11 cellular contexts compared by ENCODE assay signal in genomic region chr19:17418710-17419109, GRCh38. TPM values are rescaled to one million over a fixed set of nuclear protein-coding genes. Genes with fewer than 3 reads are reported as not detected.
DNase-seq lines count a peak whose midpoint lies in the region; ATAC-seq, FAIRE-seq and TF ChIP-seq lines count a peak whose summit lies in the region.
"Had no signal": no experiment of that assay in that cellular context is flagged by ENCODE, and none has a peak within 500 bp of the region (broad histone marks: within the 10 kb centered on the region; RNA-seq: fewer than 3 reads in every experiment).

No MANE protein-coding gene starts in this region.

- H3K4me3 ChIP-seq in naive thymus-derived CD4-positive, alpha-beta T cell (ENCODE audit: low read length) = no peak overlapping the region

- H3K27me3 ChIP-seq in CD4-positive, alpha-beta T cell (ENCODE audit: control insufficient read depth, insufficient read depth, low read length) = no peaks in the 10 kb centered on the region
- H3K27me3 ChIP-seq in naive thymus-derived CD4-positive, alpha-beta T cell (ENCODE audit: control insufficient read depth in 2 of 2, insufficient read depth in 2 of 2, low read length in 2 of 2) = no peaks in the 10 kb centered on the region
- H3K27me3 ChIP-seq: Peyer's patch had no signal

- intact Hi-C loops in CD4-positive, alpha-beta T cell (cut with DNase I, micrococcal nuclease) = loop anchor here in 1 of 2 experiments (1.0 kb wide), 1 partner anchor 81 kb away; the partner anchor contains the start of gene GTPBP3
- intact Hi-C loops in naive thymus-derived CD4-positive, alpha-beta T cell (cut with micrococcal nuclease) = loop anchor here (1.0 to 2.0 kb wide), 13 partner anchors 13 to 590 kb away; partner anchors contain the start of genes DDA1 (in 2 of the 2), GTPBP3 (in 2 of the 2), ARRDC2 (in 1 of the 2) and BABAM1 (in 1 of the 2)

- no peak for FAIRE-seq in frontal cortex (lab: Jason Lieb, UNC)

- TF ChIP-seq CTCF in CD4-positive, alpha-beta T cell (IDR thresholded peaks at IDR 0.05) = no peak

- H3K36me3 Mint-ChIP-seq in CD4-positive, alpha-beta T cell (ENCODE audit: low read depth) = peaks cover 23% of the 10 kb centered on the region
- H3K36me3 Mint-ChIP-seq in IgD-negative memory B cell = peaks cover 1% of the 10 kb centered on the region
- peaks cover 10% of the 10 kb centered on the region for H3K36me3 Mint-ChIP-seq in activated naive CD8-positive, alpha-beta T cell treated with anti-CD3 and anti-CD28 coated beads, Interleukin-2, amount 10 ng/mL, durations not matched to agents 7 days and 5 days
- H3K36me3 Mint-ChIP-seq in naive thymus-derived CD4-positive, alpha-beta T cell = peaks cover 0 to 17% (median 4%) of the 10 kb centered on the region in 5 donors

- H3K9me3 ChIP-seq in CD4-positive, alpha-beta T cell (ENCODE audit: control insufficient read depth, low read length) = no peaks in the 10 kb centered on the region
- H3K9me3 ChIP-seq in naive thymus-derived CD4-positive, alpha-beta T cell (ENCODE audit: control insufficient read depth in 2 of 3, low read length in 3 of 3) = no peaks in the 10 kb centered on the region
- H3K9me3 ChIP-seq: Peyer's patch, prostate gland had no signal

- no peaks in the 10 kb centered on the region for H3K9me3 Mint-ChIP-seq in CD4-positive, alpha-beta T cell
- H3K9me3 Mint-ChIP-seq in IgD-negative memory B cell = no peaks in the 10 kb centered on the region
- no peaks in the 10 kb centered on the region for H3K9me3 Mint-ChIP-seq in activated naive CD8-positive, alpha-beta T cell treated with anti-CD3 and anti-CD28 coated beads, Interleukin-2, amount 10 ng/mL, durations not matched to agents 7 days and 5 days
- no peaks in the 10 kb centered on the region for H3K9me3 Mint-ChIP-seq in naive thymus-derived CD4-positive, alpha-beta T cell

- peaks cover 12 to 15% of the 10 kb centered on the region in 2 donors for H3K4me1 ChIP-seq in naive thymus-derived CD4-positive, alpha-beta T cell (ENCODE audit: control insufficient read depth in 2 of 2, insufficient read depth in 2 of 2, low read length in 2 of 2)

- H3K4me1 Mint-ChIP-seq in CD4-positive, alpha-beta T cell (ENCODE audit: low read depth) = peaks cover 19% of the 10 kb centered on the region
- peaks cover 6 to 13% (median 8%) of the 10 kb centered on the region in 3 donors for H3K4me1 Mint-ChIP-seq in IgD-negative memory B cell
- H3K4me1 Mint-ChIP-seq in activated naive CD8-positive, alpha-beta T cell treated with anti-CD3 and anti-CD28 coated beads, Interleukin-2, amount 10 ng/mL, durations not matched to agents 7 days and 5 days = peaks cover 12% of the 10 kb centered on the region
- H3K4me1 Mint-ChIP-seq in naive thymus-derived CD4-positive, alpha-beta T cell = peaks cover 0 to 25% (median 18%) of the 10 kb centered on the region in 7 donors

- no peak for ATAC-seq in CD4-positive, alpha-beta T cell (ENCODE audit: poor library complexity)
- ATAC-seq in activated naive CD8-positive, alpha-beta T cell treated with anti-CD3 and anti-CD28 coated beads, Interleukin-2, amount 10 ng/mL, durations not matched to agents 7 days and 5 days (ENCODE audit: low read depth) = no peak
- ATAC-seq in naive thymus-derived CD4-positive, alpha-beta T cell = no peak
- ATAC-seq in GM21526 (IDR thresholded peaks at IDR 0.05; ENCODE audit: low FRiP score, unreplicated experiment) (no peak), HG02981 (IDR thresholded peaks at IDR 0.05; ENCODE audit: unreplicated experiment) (no peak)

- no peak overlapping the region for H3K27ac ChIP-seq in CD4-positive, alpha-beta T cell (ENCODE audit: low read depth, low read length)
- H3K27ac ChIP-seq in naive thymus-derived CD4-positive, alpha-beta T cell (ENCODE audit: low read depth, low read length) = no peak overlapping the region

- peaks cover 0 to 24% (median 0%) of the 10 kb centered on the region in 3 experiments for H3K36me3 ChIP-seq in naive thymus-derived CD4-positive, alpha-beta T cell (ENCODE audit: control insufficient read depth in 2 of 3, insufficient read depth in 3 of 3, low read length in 3 of 3)
- H3K36me3 ChIP-seq: prostate gland had no signal

- no peaks in the 10 kb centered on the region for H3K27me3 Mint-ChIP-seq in CD4-positive, alpha-beta T cell
- peaks cover 1% of the 10 kb centered on the region for H3K27me3 Mint-ChIP-seq in IgD-negative memory B cell
- H3K27me3 Mint-ChIP-seq in activated naive CD8-positive, alpha-beta T cell treated with anti-CD3 and anti-CD28 coated beads, Interleukin-2, amount 10 ng/mL, durations not matched to agents 7 days and 5 days = no peaks in the 10 kb centered on the region
- no peaks in the 10 kb centered on the region for H3K27me3 Mint-ChIP-seq in naive thymus-derived CD4-positive, alpha-beta T cell

- DNase-seq in CD4-positive, alpha-beta T cell = no peak
- DNase-seq in activated naive CD8-positive, alpha-beta T cell treated with anti-CD3 and anti-CD28 coated beads, Interleukin-2, amount 10 ng/mL, durations not matched to agents 7 days and 5 days = no peak
- DNase-seq in naive thymus-derived CD4-positive, alpha-beta T cell = no peak
- no peak for DNase-seq in frontal cortex (ENCODE audit: low spot score in 2 of 2)
- DNase-seq in DMS 273 (lab: John Stamatoyannopoulos, UW; ENCODE audit: unreplicated experiment) = no peak
- DNase-seq: foreskin fibroblast, Peyer's patch had no signal

- POLR2A ChIA-PET in CD4-positive, alpha-beta T cell (lab: Charles Lee) = interaction anchor here (0.7 to 1.9 kb wide), 7 partner anchors 13 to 301 kb away, joined by 3 to 26 read pairs (median 5); partner anchors contain the start of genes BST2, GTPBP3 and MAP1S
- POLR2A ChIA-PET in activated naive CD8-positive, alpha-beta T cell treated with anti-CD3 and anti-CD28 coated beads, Interleukin-2, amount 10 ng/mL, durations not matched to agents 7 days and 5 days (lab: Charles Lee) = interaction anchor here (0.6 to 5.7 kb wide), 7 partner anchors 14 to 1954 kb away, joined by 3 to 64 read pairs (median 5); partner anchors contain the start of genes BST2, DDA1 and OCEL1
- POLR2A ChIA-PET in naive thymus-derived CD4-positive, alpha-beta T cell (lab: Charles Lee) = interaction anchor here (0.6 to 3.4 kb wide), 6 partner anchors 12 to 204 kb away, joined by 3 to 33 read pairs (median 4); partner anchors contain the start of genes BABAM1, BST2 and USE1

- CTCF ChIA-PET in CD4-positive, alpha-beta T cell (lab: Charles Lee) = interaction anchor here (1.4 to 2.8 kb wide), 3 partner anchors 27 to 48 kb away, joined by 3 to 8 read pairs (median 8); no protein-coding TSS in a partner anchor
- CTCF ChIA-PET in naive thymus-derived CD4-positive, alpha-beta T cell (lab: Charles Lee) = interaction anchor here (0.8 to 1.5 kb wide), 3 partner anchors 27 to 83 kb away, joined by 3 to 5 read pairs (median 4); no protein-coding TSS in a partner anchor

- H3K4me3 Mint-ChIP-seq in CD4-positive, alpha-beta T cell = peak overlapping the region; percentile 94
- peak overlapping the region; percentile 90 to 98 (median 96) for H3K4me3 Mint-ChIP-seq in IgD-negative memory B cell
- H3K4me3 Mint-ChIP-seq in activated naive CD8-positive, alpha-beta T cell treated with anti-CD3 and anti-CD28 coated beads, Interleukin-2, amount 10 ng/mL, durations not matched to agents 7 days and 5 days = peak overlapping the region; percentile 96
- H3K4me3 Mint-ChIP-seq in naive thymus-derived CD4-positive, alpha-beta T cell = peak overlapping the region; percentile 87 to 95 (median 91)

- H3K27ac Mint-ChIP-seq in CD4-positive, alpha-beta T cell = peak overlapping the region; percentile 80
- H3K27ac Mint-ChIP-seq in IgD-negative memory B cell = no peak overlapping the region
- peak overlapping the region; percentile 93 for H3K27ac Mint-ChIP-seq in activated naive CD8-positive, alpha-beta T cell treated with anti-CD3 and anti-CD28 coated beads, Interleukin-2, amount 10 ng/mL, durations not matched to agents 7 days and 5 days
- peak overlapping the region in 4 of 9 donors; percentile 58 to 89 (median 80) for H3K27ac Mint-ChIP-seq in naive thymus-derived CD4-positive, alpha-beta T cell

RNA-seq across cellular contexts. Expression of gene MVB12A, which starts 1.1 kb away (rescaled TPM):
- total RNA-seq in CD4-positive, alpha-beta T cell = 10 to 100 TPM in 1 of 2 experiments, 1 to 10 TPM in 1; 9.8 to 10.7 TPM
- 22.2 TPM for polyA plus RNA-seq in IgD-negative memory B cell
- total RNA-seq in activated naive CD8-positive, alpha-beta T cell treated with anti-CD3 and anti-CD28 coated beads, Interleukin-2, amount 10 ng/mL, durations not matched to agents 7 days and 5 days = 10 to 100 TPM; 34.1 to 40.3 TPM
- total RNA-seq in naive thymus-derived CD4-positive, alpha-beta T cell = 10 to 100 TPM; 19.5 to 45.1 (median 33.3) TPM
- polyA plus RNA-seq in naive thymus-derived CD4-positive, alpha-beta T cell = 10 to 100 TPM; 26.8 to 31.3 TPM
- 17.5 TPM for total RNA-seq in frontal cortex

RNA-seq across cellular contexts. Expression of gene BST2, which starts 13.3 kb away (rescaled TPM):
- total RNA-seq in CD4-positive, alpha-beta T cell = 10 to 100 TPM; 16.1 to 16.8 TPM
- polyA plus RNA-seq in IgD-negative memory B cell = 162 TPM
- 100 to 1,000 TPM; 197 to 201 TPM for total RNA-seq in activated naive CD8-positive, alpha-beta T cell treated with anti-CD3 and anti-CD28 coated beads, Interleukin-2, amount 10 ng/mL, durations not matched to agents 7 days and 5 days
- total RNA-seq in naive thymus-derived CD4-positive, alpha-beta T cell = 100 to 1,000 TPM in 1 of 5 experiments, 10 to 100 TPM in 4; 29.9 to 221 (median 57.1) TPM
- 100 to 1,000 TPM; 105 to 115 TPM for polyA plus RNA-seq in naive thymus-derived CD4-positive, alpha-beta T cell
- total RNA-seq in frontal cortex = 1.6 TPM

RNA-seq across cellular contexts. Expression of gene CCDC194, which starts 24.7 kb away (rescaled TPM):
- not detected for total RNA-seq in CD4-positive, alpha-beta T cell
- not detected for polyA plus RNA-seq in IgD-negative memory B cell
- 1 to 10 TPM; 4.7 to 5.4 TPM for total RNA-seq in activated naive CD8-positive, alpha-beta T cell treated with anti-CD3 and anti-CD28 coated beads, Interleukin-2, amount 10 ng/mL, durations not matched to agents 7 days and 5 days
- 1 to 10 TPM in 4 of 5 experiments, under 1 TPM in 1; 0.47 to 4.8 (median 2.3) TPM for total RNA-seq in naive thymus-derived CD4-positive, alpha-beta T cell
- polyA plus RNA-seq in naive thymus-derived CD4-positive, alpha-beta T cell = not detected
- total RNA-seq in frontal cortex = not detected
- total RNA-seq: Peyer's patch, prostate gland had no signal

RNA-seq across cellular contexts. Expression of gene TMEM221, which starts 29.8 kb away (rescaled TPM):
- total RNA-seq in CD4-positive, alpha-beta T cell = not detected
- not detected for polyA plus RNA-seq in IgD-negative memory B cell
- not detected for total RNA-seq in activated naive CD8-positive, alpha-beta T cell treated with anti-CD3 and anti-CD28 coated beads, Interleukin-2, amount 10 ng/mL, durations not matched to agents 7 days and 5 days
- not detected for total RNA-seq in naive thymus-derived CD4-positive, alpha-beta T cell
- not detected for polyA plus RNA-seq in naive thymus-derived CD4-positive, alpha-beta T cell
- 0.82 TPM for total RNA-seq in frontal cortex
- total RNA-seq: Peyer's patch had no signal

RNA-seq across cellular contexts. Expression of gene PLVAP, which starts 41.6 kb away (rescaled TPM):
- total RNA-seq in CD4-positive, alpha-beta T cell = not detected
- not detected for polyA plus RNA-seq in IgD-negative memory B cell
- under 1 TPM in 1 of 2 experiments, not detected in 1; 0.68 TPM for total RNA-seq in activated naive CD8-positive, alpha-beta T cell treated with anti-CD3 and anti-CD28 coated beads, Interleukin-2, amount 10 ng/mL, durations not matched to agents 7 days and 5 days
- under 1 TPM in 3 of 5 experiments, not detected in 2; 0.24 to 0.43 (median 0.42) TPM for total RNA-seq in naive thymus-derived CD4-positive, alpha-beta T cell
- polyA plus RNA-seq in naive thymus-derived CD4-positive, alpha-beta T cell = not detected
- total RNA-seq in frontal cortex = under 0.01 TPM

Comparison
In these comparisons a context has a peak if more than half of its experiments do, and no peak if none do; other contexts are left out.
1. H3K27ac Mint-ChIP-seq: peak in CD4-positive, alpha-beta T cell (single experiment) and activated naive CD8-positive, alpha-beta T cell treated with anti-CD3 and anti-CD28 coated beads, Interleukin-2, amount 10 ng/mL, durations not matched to agents 7 days and 5 days (single experiment); none in IgD-negative memory B cell (0 of 3).
2. Peak in every context shown above with its lines, with median percentiles within 50 percentile points of each other: H3K4me3 Mint-ChIP-seq.